In genomic region chrX:19548934-19549333, GRCh38 we compare ENCODE assay signal across 19 cellular contexts. TPM values are rescaled to one million over a fixed set of nuclear protein-coding genes. Genes with fewer than 3 reads are reported as not detected.
DNase-seq lines count a peak whose midpoint lies in the region; ATAC-seq, FAIRE-seq and TF ChIP-seq lines count a peak whose summit lies in the region.
"Had no signal": no experiment of that assay in that cellular context is flagged by ENCODE, and none has a peak within 500 bp of the region (broad histone marks: within the 10 kb centered on the region; RNA-seq: fewer than 3 reads in every experiment).

No MANE protein-coding gene starts in this region.

- no peak for FAIRE-seq in GM19239 (lab: Jason Lieb, UNC)
- FAIRE-seq: K562 had no signal

- H3K27me3 ChIP-seq in gastroesophageal sphincter = no peaks in the 10 kb centered on the region

- no peaks in the 10 kb centered on the region for H3K9me3 ChIP-seq in T-helper 17 cell (ENCODE audit: control insufficient read depth, low read length, poor library complexity, severe bottlenecking)
- H3K9me3 ChIP-seq in gastroesophageal sphincter = no peaks in the 10 kb centered on the region

- no peak for DNase-seq in activated naive CD4-positive, alpha-beta T cell treated with anti-CD3 and anti-CD28 coated beads, Interleukin-2, amount 50 U/mL, for 72 hours (ENCODE audit: low spot score in 2 of 2)
- no peak for DNase-seq in activated naive CD4-positive, alpha-beta T cell treated with anti-CD3 and anti-CD28 coated beads, Interleukin-2, amount 10 ng/mL, durations not matched to agents 7 days and 5 days
- DNase-seq in T-helper 17 cell (no peak), GM19239 (ENCODE audit: insufficient read length, low spot score) (no peak)
- DNase-seq: Calu3, DMS53, GM23248, MV-4-11, NCI-H1417, NCI-H187 treated with DMSO at 0.1 percent for 48 hours, NCI-H345, NCI-H526 treated with DMSO at 0.1 percent for 48 hours, SHP77 treated with DMSO at 0.1 percent for 48 hours had no signal

- H3K36me3 Mint-ChIP-seq in activated naive CD4-positive, alpha-beta T cell treated with anti-CD3 and anti-CD28 coated beads, Interleukin-2, amount 50 U/mL, for 72 hours = peaks cover 20 to 23% of the 10 kb centered on the region in 2 donors
- H3K36me3 Mint-ChIP-seq in activated naive CD4-positive, alpha-beta T cell treated with anti-CD3 and anti-CD28 coated beads, Interleukin-2, amount 10 ng/mL, durations not matched to agents 7 days and 5 days = peaks cover 42% of the 10 kb centered on the region
- H3K36me3 Mint-ChIP-seq in T-helper 17 cell (ENCODE audit: low read depth) = peaks cover 9% of the 10 kb centered on the region
- peaks cover 2% of the 10 kb centered on the region for H3K36me3 Mint-ChIP-seq in activated naive CD8-positive, alpha-beta T cell

- H3K27ac Mint-ChIP-seq in activated naive CD4-positive, alpha-beta T cell treated with anti-CD3 and anti-CD28 coated beads, Interleukin-2, amount 50 U/mL, for 72 hours = peak overlapping the region; percentile 94
- no peak overlapping the region for H3K27ac Mint-ChIP-seq in activated naive CD4-positive, alpha-beta T cell treated with anti-CD3 and anti-CD28 coated beads, Interleukin-2, amount 10 ng/mL, durations not matched to agents 7 days and 5 days
- H3K27ac Mint-ChIP-seq in T-helper 17 cell = peak overlapping the region; percentile 84
- H3K27ac Mint-ChIP-seq in activated naive CD8-positive, alpha-beta T cell = peak overlapping the region; percentile 90

- no peaks in the 10 kb centered on the region for H3K4me1 ChIP-seq in gastroesophageal sphincter

- H3K27ac ChIP-seq in gastroesophageal sphincter = no peak overlapping the region
- H3K27ac ChIP-seq: GM23248 had no signal

- H3K4me1 Mint-ChIP-seq in activated naive CD4-positive, alpha-beta T cell treated with anti-CD3 and anti-CD28 coated beads, Interleukin-2, amount 10 ng/mL, durations not matched to agents 7 days and 5 days = peaks cover 23% of the 10 kb centered on the region
- peaks cover 25% of the 10 kb centered on the region for H3K4me1 Mint-ChIP-seq in T-helper 17 cell
- H3K4me1 Mint-ChIP-seq in activated naive CD8-positive, alpha-beta T cell (ENCODE audit: low read depth) = peaks cover 13% of the 10 kb centered on the region

- no peak overlapping the region for H3K4me3 ChIP-seq in gastroesophageal sphincter
- H3K4me3 ChIP-seq: GM23248, K562 had no signal

- WGBS in gastroesophageal sphincter (ENCODE audit: low coverage in 1 of 2), 2 donors = 80 to 97% methylated on average over 6 of the region's 6 CpGs

- no peak for TF ChIP-seq EP300 in gastroesophageal sphincter (IDR thresholded peaks at IDR 0.05)

- H3K27me3 Mint-ChIP-seq in activated naive CD4-positive, alpha-beta T cell treated with anti-CD3 and anti-CD28 coated beads, Interleukin-2, amount 10 ng/mL, durations not matched to agents 7 days and 5 days = no peaks in the 10 kb centered on the region
- H3K27me3 Mint-ChIP-seq in T-helper 17 cell = no peaks in the 10 kb centered on the region
- H3K27me3 Mint-ChIP-seq in activated naive CD8-positive, alpha-beta T cell = no peaks in the 10 kb centered on the region

- TF ChIP-seq CTCF in gastroesophageal sphincter (IDR thresholded peaks at IDR 0.05) = no peak

- no peak for TF ChIP-seq POLR2A in gastroesophageal sphincter (IDR thresholded peaks at IDR 0.05)

- no peak overlapping the region for H3K4me3 Mint-ChIP-seq in activated naive CD4-positive, alpha-beta T cell treated with anti-CD3 and anti-CD28 coated beads, Interleukin-2, amount 10 ng/mL, durations not matched to agents 7 days and 5 days
- H3K4me3 Mint-ChIP-seq in T-helper 17 cell = peak overlapping the region; percentile 53
- no peak overlapping the region for H3K4me3 Mint-ChIP-seq in activated naive CD8-positive, alpha-beta T cell

- H3K36me3 ChIP-seq in gastroesophageal sphincter = peaks cover 0 to 12% of the 10 kb centered on the region in 2 donors

- ATAC-seq in activated naive CD4-positive, alpha-beta T cell treated with anti-CD3 and anti-CD28 coated beads, Interleukin-2, amount 50 U/mL, for 72 hours = no peak
- ATAC-seq in T-helper 17 cell = no peak
- no peak for ATAC-seq in gastroesophageal sphincter
- no peak for ATAC-seq in GM21529 (IDR thresholded peaks at IDR 0.05; ENCODE audit: unreplicated experiment)
- ATAC-seq: K562 had no signal

- H3K9me3 Mint-ChIP-seq in activated naive CD4-positive, alpha-beta T cell treated with anti-CD3 and anti-CD28 coated beads, Interleukin-2, amount 50 U/mL, for 72 hours = no peaks in the 10 kb centered on the region
- H3K9me3 Mint-ChIP-seq in activated naive CD4-positive, alpha-beta T cell treated with anti-CD3 and anti-CD28 coated beads, Interleukin-2, amount 10 ng/mL, durations not matched to agents 7 days and 5 days = no peaks in the 10 kb centered on the region
- H3K9me3 Mint-ChIP-seq in activated naive CD8-positive, alpha-beta T cell (ENCODE audit: low read depth) = no peaks in the 10 kb centered on the region

- CTCF ChIA-PET in activated naive CD4-positive, alpha-beta T cell treated with anti-CD3 and anti-CD28 coated beads, Interleukin-2, amount 10 ng/mL, durations not matched to agents 7 days and 5 days (lab: Charles Lee) = interaction anchor here (1.1 kb wide), 1 partner anchor 339 kb away, joined by 4 read pairs; no protein-coding TSS in a partner anchor

RNA-seq across cellular contexts. Expression of gene MAP3K15, which starts 33.6 kb away (rescaled TPM):
- total RNA-seq in activated naive CD4-positive, alpha-beta T cell treated with anti-CD3 and anti-CD28 coated beads, Interleukin-2, amount 50 U/mL, for 72 hours = 1 to 10 TPM; 2.4 to 2.5 TPM
- total RNA-seq in T-helper 17 cell = under 1 TPM in 1 of 2 donors, not detected in 1; 0.16 TPM
- under 1 TPM in 1 of 4 donors, not detected in 3; 0.13 TPM for total RNA-seq in gastroesophageal sphincter
- total RNA-seq: GM23248, OCI-LY7, RPMI7951 had no signal
